11 cellular contexts compared by ENCODE assay signal in genomic region chr1:201504179-201504631, GRCh38. TPM values are rescaled to one million over a fixed set of nuclear protein-coding genes. Genes with fewer than 3 reads are reported as not detected.
A peak's percentile ranks its signal among the peaks of the same experiment; 100 is the strongest.
DNase-seq lines count a peak whose midpoint lies in the region; ATAC-seq and TF ChIP-seq lines count a peak whose summit lies in the region.
"Had no signal": no experiment of that assay in that cellular context is flagged by ENCODE, and none has a peak within 500 bp of the region (broad histone marks: within the 10 kb centered on the region; RNA-seq: fewer than 3 reads in every experiment).

No MANE protein-coding gene starts in this region.

- H3K27me3 ChIP-seq in cardiac muscle cell: no peaks in the 10 kb centered on the region
- H3K27me3 ChIP-seq in vagina: no peaks in the 10 kb centered on the region

- no peaks in the 10 kb centered on the region for H3K9me3 Mint-ChIP-seq in endothelial cell (ENCODE audit: unreplicated experiment)
- H3K9me3 Mint-ChIP-seq in nephron progenitor cell: no peaks in the 10 kb centered on the region
- H3K9me3 Mint-ChIP-seq in naive thymus-derived CD8-positive, alpha-beta T cell: no peaks in the 10 kb centered on the region
- H3K9me3 Mint-ChIP-seq: natural killer cell treated with Interleukin-12 subunit alpha and Interleukin-12 subunit beta and Interleukin-15 and Interleukin-18, amount 100 ng/mL, for 72 hours had no signal

- TF ChIP-seq CTCF in cardiac muscle cell (IDR thresholded peaks at IDR 0.05; ENCODE audit: low read depth, low read length): no peak
- TF ChIP-seq CTCF in endothelial cell (IDR thresholded peaks at IDR 0.05; ENCODE audit: unreplicated experiment): no peak
- no peak for TF ChIP-seq CTCF in nephron progenitor cell (IDR thresholded peaks at IDR 0.05)
- no peak for TF ChIP-seq CTCF in vagina (IDR thresholded peaks at IDR 0.05)

- no peaks in the 10 kb centered on the region for H3K9me3 ChIP-seq in cardiac muscle cell (ENCODE audit: low read depth)
- no peaks in the 10 kb centered on the region for H3K9me3 ChIP-seq in vagina

- H3K4me1 ChIP-seq in cardiac muscle cell (ENCODE audit: low read depth): peaks cover 49% of the 10 kb centered on the region
- peaks cover 95% of the 10 kb centered on the region for H3K4me1 ChIP-seq in vagina

- H3K27me3 Mint-ChIP-seq in endothelial cell (ENCODE audit: unreplicated experiment): peaks cover 10% of the 10 kb centered on the region
- H3K27me3 Mint-ChIP-seq in nephron progenitor cell (ENCODE audit: low read depth, poor library complexity): peaks cover 14% of the 10 kb centered on the region
- H3K27me3 Mint-ChIP-seq in naive thymus-derived CD8-positive, alpha-beta T cell: no peaks in the 10 kb centered on the region
- H3K27me3 Mint-ChIP-seq: natural killer cell treated with Interleukin-12 subunit alpha and Interleukin-12 subunit beta and Interleukin-15 and Interleukin-18, amount 100 ng/mL, for 72 hours had no signal

- DNase-seq in cardiac muscle cell (ENCODE audit: low read depth in 1 of 2, low spot score in 1 of 2) (peak in 1 of 2 donors; percentile 66), Right ventricle myocardium inferior (ENCODE audit: missing footprints) (no peak), endothelial cell (ENCODE audit: low spot score) (no peak), nephron progenitor cell (no peak), vagina (ENCODE audit: extremely low spot score in 2 of 2) (no peak), SKM-1 treated with dmso at 0.1 percent for 144 hours (lab: John Stamatoyannopoulos, UW; ENCODE audit: unreplicated experiment) (no peak), ACHN (no peak)
- no peak for DNase-seq in naive thymus-derived CD8-positive, alpha-beta T cell
- DNase-seq: NCI-H187 had no signal

- H3K27ac ChIP-seq in cardiac muscle cell (peak overlapping the region; percentile 99), vagina (peak overlapping the region; percentile 93)
- H3K27ac ChIP-seq: 22Rv1 had no signal

- in situ Hi-C loops in ACHN (cut with HindIII; ENCODE audit: low pct_ligation_motif_present, low pct_unique_long_range_greater_than_20kb, low sequenced_read_pairs): no loop called here

- H3K4me3 ChIP-seq in cardiac muscle cell (no peak overlapping the region), vagina (peak overlapping the region; percentile 62 to 87)

- H3K27ac Mint-ChIP-seq in endothelial cell (ENCODE audit: unreplicated experiment) (peak overlapping the region; percentile 67), nephron progenitor cell (peak overlapping the region; percentile 98)
- H3K27ac Mint-ChIP-seq in naive thymus-derived CD8-positive, alpha-beta T cell: no peak overlapping the region

- intact Hi-C loops in Right ventricle myocardium inferior (cut with DNase I) (no loop called here), vagina (cut with DNase I) (no loop called here)

- no peak for TF ChIP-seq POLR2A in vagina (IDR thresholded peaks at IDR 0.05)

- POLR2A ChIA-PET in naive thymus-derived CD8-positive, alpha-beta T cell (lab: Charles Lee): interaction anchor here (1.3 kb wide), 1 partner anchor 9 kb away, joined by 4 read pairs; no protein-coding TSS in a partner anchor

- H3K36me3 ChIP-seq in cardiac muscle cell (no peaks in the 10 kb centered on the region), vagina (no peaks in the 10 kb centered on the region)

- H3K4me1 Mint-ChIP-seq in endothelial cell (ENCODE audit: unreplicated experiment) (peaks cover 65% of the 10 kb centered on the region), nephron progenitor cell (peaks cover 69% of the 10 kb centered on the region)
- H3K4me1 Mint-ChIP-seq in naive thymus-derived CD8-positive, alpha-beta T cell: peaks cover 17 to 54% (median 49%) of the 10 kb centered on the region in 4 donors

- H3K36me3 Mint-ChIP-seq in endothelial cell (ENCODE audit: low read depth, unreplicated experiment) (no peaks in the 10 kb centered on the region), nephron progenitor cell (ENCODE audit: low read depth) (no peaks in the 10 kb centered on the region)
- no peaks in the 10 kb centered on the region for H3K36me3 Mint-ChIP-seq in naive thymus-derived CD8-positive, alpha-beta T cell
- H3K36me3 Mint-ChIP-seq: natural killer cell treated with Interleukin-12 subunit alpha and Interleukin-12 subunit beta and Interleukin-15 and Interleukin-18, amount 100 ng/mL, for 72 hours had no signal

- no peak for ATAC-seq in Right ventricle myocardium inferior
- ATAC-seq in naive thymus-derived CD8-positive, alpha-beta T cell: no peak
- ATAC-seq: natural killer cell treated with Interleukin-12 subunit alpha and Interleukin-12 subunit beta and Interleukin-15 and Interleukin-18, amount 100 ng/mL, for 72 hours had no signal

- H3K4me3 Mint-ChIP-seq in endothelial cell (ENCODE audit: unreplicated experiment) (no peak overlapping the region), nephron progenitor cell (no peak overlapping the region)
- H3K4me3 Mint-ChIP-seq in naive thymus-derived CD8-positive, alpha-beta T cell: no peak overlapping the region

RNA-seq across cellular contexts. Expression of gene CSRP1, which starts 2.7 kb away (rescaled TPM):
- total RNA-seq in cardiac muscle cell (135 and 174 TPM in 2 replicates), Right ventricle myocardium inferior (64.6 TPM), endothelial cell (ENCODE audit: unreplicated experiment) (111 TPM), vagina (729 TPM)
- 76.4 and 78.9 TPM in 2 replicates for polyA plus RNA-seq in cardiac muscle cell
- total RNA-seq in naive thymus-derived CD8-positive, alpha-beta T cell: 10 to 100 TPM; 21.8 to 22.4 TPM
- 10 to 100 TPM; 43.3 to 48.2 (median 46.1) TPM for polyA plus RNA-seq in naive thymus-derived CD8-positive, alpha-beta T cell

RNA-seq across cellular contexts. Expression of gene NAV1, which starts 34.7 kb away (rescaled TPM):
- total RNA-seq in cardiac muscle cell (113 and 151 TPM in 2 replicates), Right ventricle myocardium inferior (69.0 TPM), endothelial cell (ENCODE audit: unreplicated experiment) (101 TPM), vagina (45.9 TPM)
- 99.0 and 127 TPM in 2 replicates for polyA plus RNA-seq in cardiac muscle cell
- total RNA-seq in naive thymus-derived CD8-positive, alpha-beta T cell: 1 to 10 TPM; 2.1 to 3.0 TPM
- polyA plus RNA-seq in naive thymus-derived CD8-positive, alpha-beta T cell: 1 to 10 TPM in 1 of 3 donors, under 1 TPM in 2; 0.10 to 1.9 (median 0.41) TPM

RNA-seq across cellular contexts. Expression of gene PHLDA3, which starts 35.2 kb away (rescaled TPM):
- total RNA-seq in cardiac muscle cell (54.4 and 61.5 TPM in 2 replicates), Right ventricle myocardium inferior (24.3 TPM), endothelial cell (ENCODE audit: unreplicated experiment) (25.0 TPM), vagina (80.5 TPM)
- polyA plus RNA-seq in cardiac muscle cell: 57.3 and 69.1 TPM in 2 replicates
- total RNA-seq in naive thymus-derived CD8-positive, alpha-beta T cell: under 1 TPM; 0.55 to 0.60 TPM
- polyA plus RNA-seq in naive thymus-derived CD8-positive, alpha-beta T cell: not detected

Comparison
In these comparisons a context has a peak if more than half of its experiments do, and no peak if none do; other contexts are left out.
1. H3K27ac Mint-ChIP-seq: peak in endothelial cell (single experiment) and nephron progenitor cell (single experiment); none in naive thymus-derived CD8-positive, alpha-beta T cell (0 of 10).
2. RNA of gene NAV1, which starts 34.7 kb away (total RNA-seq): 113 to 151 TPM in cardiac muscle cell, 101 TPM in endothelial cell (single experiment), 69.0 TPM in Right ventricle myocardium inferior (single experiment) and 45.9 TPM in vagina (single experiment); 2.1 to 3.0 TPM in naive thymus-derived CD8-positive, alpha-beta T cell; every median in the first group is over 10 times any median in the second.
3. RNA of gene PHLDA3, which starts 35.2 kb away (total RNA-seq): 80.5 TPM in vagina (single experiment), 54.4 to 61.5 TPM in cardiac muscle cell, 25.0 TPM in endothelial cell (single experiment) and 24.3 TPM in Right ventricle myocardium inferior (single experiment); 0.55 to 0.60 TPM in naive thymus-derived CD8-positive, alpha-beta T cell; every median in the first group is over 10 times any median in the second.